In the genomic region with DNA sequence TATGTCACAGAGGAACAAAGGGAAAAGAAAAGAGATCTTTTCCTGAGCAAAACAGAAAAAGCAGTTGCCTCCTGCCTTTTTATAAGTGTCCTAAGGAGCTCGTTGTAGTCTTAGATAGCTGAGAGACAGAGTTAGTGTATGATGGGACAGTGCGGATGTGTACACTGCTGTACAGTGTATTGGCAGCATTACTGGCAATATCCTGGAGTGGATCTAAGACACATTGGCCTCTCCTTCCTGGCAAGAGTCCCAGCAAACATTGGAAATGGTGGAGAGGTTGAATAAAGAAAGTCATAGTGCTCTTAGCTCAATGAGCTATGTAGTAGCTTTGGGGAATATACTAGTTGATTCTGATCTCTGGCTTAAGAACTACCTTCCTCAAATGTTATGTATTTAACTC, we compare ENCODE assay signal across 24 cellular contexts. TPM values are rescaled to one million over a fixed set of nuclear protein-coding genes. Genes with fewer than 3 reads are reported as not detected.
DNase-seq lines count a peak whose midpoint lies in the region; ATAC-seq, FAIRE-seq and TF ChIP-seq lines count a peak whose summit lies in the region.
"Had no signal": no experiment of that assay in that cellular context is flagged by ENCODE, and none has a peak within 500 bp of the region (broad histone marks: within the 10 kb centered on the region; RNA-seq: fewer than 3 reads in every experiment).

No MANE protein-coding gene starts in this region.

- H3K27ac ChIP-seq in mammary epithelial cell (ENCODE audit: insufficient read depth, low read depth, low read length) (no peak overlapping the region), K562 (ENCODE audit: extremely low read depth, low read depth, low read length) (no peak overlapping the region)
- H3K27ac ChIP-seq: BLaER1, GM23248, Peyer's patch had no signal

- no peak for TF ChIP-seq EP300 in K562 (IDR thresholded peaks at IDR 0.05; ENCODE audit: low read length)

- intact Hi-C loops in mammary epithelial cell (cut with micrococcal nuclease) (no loop called here), K562 (cut with micrococcal nuclease) (no loop called here), mucosa of descending colon (cut with DNase I, micrococcal nuclease) (no loop called here)

- in situ Hi-C loops in T47D (cut with HindIII; ENCODE audit: low pct_unique_long_range_greater_than_20kb, low sequenced_read_pairs) (no loop called here), mammary epithelial cell (cut with MboI; ENCODE audit: low sequenced_read_pairs in 2 of 2) (no loop called here), K562 (cut with MboI) (no loop called here)

- TF ChIP-seq CTCF in mammary epithelial cell (conservative IDR thresholded peaks at IDR 0.05 in 1 of 2, IDR thresholded peaks at IDR 0.05 in 1 of 2; ENCODE audit: extremely low read depth in 1 of 2, insufficient read depth in 1 of 2, low read depth in 1 of 2, low read length in 2 of 2), result no peak
- no peak for TF ChIP-seq CTCF in K562 (IDR thresholded peaks at IDR 0.05 in 2 of 3, conservative IDR thresholded peaks at IDR 0.05 in 1 of 3; ENCODE audit: insufficient read depth in 2 of 3, low read depth in 1 of 3, low read length in 3 of 3)
- TF ChIP-seq CTCF in mucosa of descending colon (IDR thresholded peaks at IDR 0.05), result no peak

- H3K79me2 ChIP-seq in mammary epithelial cell (ENCODE audit: insufficient read depth, low read length) (peaks cover 69% of the 10 kb centered on the region), K562 (ENCODE audit: control insufficient read depth, insufficient read depth, low read length) (peaks cover 45% of the 10 kb centered on the region)

- FAIRE-seq in K562 (lab: Jason Lieb, UNC), result no peak
- FAIRE-seq: GM12891, GM18507 had no signal

- H3K4me1 ChIP-seq in mammary epithelial cell (ENCODE audit: insufficient read depth, low read length) (peaks cover 4% of the 10 kb centered on the region), K562 (replicated peaks in 1 of 2; ENCODE audit: control insufficient read depth in 2 of 2, insufficient read depth in 2 of 2, low read length in 2 of 2) (no peaks in the 10 kb centered on the region), mucosa of descending colon (ENCODE audit: low read depth) (no peaks in the 10 kb centered on the region)
- H3K4me1 ChIP-seq: BLaER1, HAP-1, Peyer's patch had no signal

- H3K4me3 ChIP-seq in mammary epithelial cell (replicated peaks in 1 of 3; ENCODE audit: insufficient read depth in 1 of 3, low read depth in 2 of 3, low read length in 3 of 3) (no peak overlapping the region), K562 (no peak overlapping the region), mucosa of descending colon (no peak overlapping the region)
- H3K4me3 ChIP-seq: BLaER1, GM23248, HAP-1, Peyer's patch had no signal

- H3K27me3 ChIP-seq in mammary epithelial cell (ENCODE audit: insufficient read depth, low read length) (no peaks in the 10 kb centered on the region), K562 (ENCODE audit: control insufficient read depth in 2 of 2, insufficient read depth in 2 of 2, low read length in 2 of 2) (no peaks in the 10 kb centered on the region)
- H3K27me3 ChIP-seq: BLaER1, Peyer's patch had no signal

- ATAC-seq in K562, result peak; percentile 11; the same call in 1 of the 3 replicates
- peak; percentile 84 for ATAC-seq in mucosa of descending colon
- ATAC-seq in HG02981 (IDR thresholded peaks at IDR 0.05; ENCODE audit: unreplicated experiment), result no peak

- H3K4me2 ChIP-seq in mammary epithelial cell (ENCODE audit: insufficient read depth, low read depth, low read length) (no peak overlapping the region), K562 (ENCODE audit: insufficient read depth, low read length) (no peak overlapping the region)
- H3K4me2 ChIP-seq: BLaER1 had no signal

- H2AFZ ChIP-seq in mammary epithelial cell (ENCODE audit: low read depth, low read length) (no peak overlapping the region), K562 (ENCODE audit: low read depth, low read length) (no peak overlapping the region)
- H2AFZ ChIP-seq: GM23248 had no signal

- WGBS in mammary epithelial cell (ENCODE audit: low coverage, missing lambda C conversion rate), result 49% methylated on average over 2 of the region's 2 CpGs
- 96% methylated on average over 2 of the region's 2 CpGs for WGBS in K562 (ENCODE audit: insufficient coverage, low coverage, missing lambda C conversion rate)

- dilution Hi-C loops in mammary epithelial cell (cut with HindIII; ENCODE audit: low sequenced_read_pairs), result no loop called here

- POLR2A ChIA-PET in K562 (lab: Yijun Ruan, JAX), result interaction anchor here (0.7 to 2.0 kb wide), 7 partner anchors 9 to 373 kb away, joined by 3 to 10 read pairs (median 4); no protein-coding TSS in a partner anchor

- H3K9me1 ChIP-seq in K562 (ENCODE audit: control insufficient read depth, insufficient read depth, low read length), result no peaks in the 10 kb centered on the region

- peaks cover 65% of the 10 kb centered on the region for H3K36me3 ChIP-seq in mammary epithelial cell (ENCODE audit: insufficient read depth, low read length)
- H3K36me3 ChIP-seq in K562 (ENCODE audit: control insufficient read depth, insufficient read depth, low read length), result peaks cover 94% of the 10 kb centered on the region
- H3K36me3 ChIP-seq in mucosa of descending colon (ENCODE audit: low read depth), result peaks cover 8% of the 10 kb centered on the region

- H3K9ac ChIP-seq in mammary epithelial cell (ENCODE audit: insufficient read depth, low read length) (no peak overlapping the region), K562 (ENCODE audit: insufficient read depth in 1 of 2, low read depth in 2 of 2, low read length in 2 of 2) (no peak overlapping the region)
- H3K9ac ChIP-seq: BLaER1, GM23248 had no signal

- TF ChIP-seq POLR2A in K562 (conservative IDR thresholded peaks at IDR 0.05), result no peak

- BruUV-seq in mammary epithelial cell (replicated peaks; lab: Mats Ljungman, UMichigan) (no TSS peak), K562 (replicated peaks; lab: Mats Ljungman, UMichigan) (no TSS peak)

- DNase-seq in T47D (ENCODE audit: low read depth in 1 of 2, low spot score in 1 of 2), result peak; percentile 14 to 81
- no peak for DNase-seq in mammary epithelial cell
- DNase-seq in NCI-H2029 treated with DMSO at 0.1 percent for 48 hours (lab: John Stamatoyannopoulos, UW), result peak; percentile 51
- no peak for DNase-seq in K562 (ENCODE audit: extremely low read depth in 1 of 4, low spot score in 3 of 4)
- DNase-seq in mucosa of descending colon, result peak in 1 of 3 donors; percentile 47
- no peak for DNase-seq in dedifferentiated amniotic fluid mesenchymal stem cell (ENCODE audit: extremely low spot score)
- no peak for DNase-seq in NCI-H226
- DNase-seq: ACHN; CD4-positive, alpha-beta T cell; COR-L47; DMS 273 treated with DMSO at 0.1 percent for 48 hours; DND-41; GM23248; Karpas-422; NCI-H1694; NCI-H2107; NCI-H510A; NCI-H748 treated with DMSO at 0.1 percent for 48 hours; Peyer's patch had no signal

- H3K9me3 ChIP-seq in mammary epithelial cell (replicated peaks; ENCODE audit: insufficient read depth, low read length) (no peaks in the 10 kb centered on the region), K562 (replicated peaks; ENCODE audit: control insufficient read depth, insufficient read depth, low read depth, low read length) (no peaks in the 10 kb centered on the region), mucosa of descending colon (no peaks in the 10 kb centered on the region)
- H3K9me3 ChIP-seq: BLaER1, HAP-1, Peyer's patch had no signal

- CTCF ChIA-PET in mammary epithelial cell (lab: Charles Lee; ENCODE audit: low non-redundant PET) (no interaction called here), K562 (lab: Yijun Ruan, JAX; ENCODE audit: low intra/inter-chr PET ratio) (no interaction called here)

- H4K20me1 ChIP-seq in mammary epithelial cell (ENCODE audit: insufficient read depth, low read length) (no peaks in the 10 kb centered on the region), K562 (replicated peaks; ENCODE audit: control insufficient read depth, insufficient read depth, low read length) (peaks cover 4% of the 10 kb centered on the region; the same call in 1 of the 2 replicates)

- TF ChIP-seq RAD21 in K562 (CRISPR knock-in tag; conservative IDR thresholded peaks at IDR 0.05 in 1 of 2, IDR thresholded peaks at IDR 0.05 in 1 of 2), result no peak

TF ChIP-seq in K562, 482 proteins besides CTCF, POLR2A, EP300 and RAD21 (continues in another document):
- TF ChIP-seq, protein P1, sequence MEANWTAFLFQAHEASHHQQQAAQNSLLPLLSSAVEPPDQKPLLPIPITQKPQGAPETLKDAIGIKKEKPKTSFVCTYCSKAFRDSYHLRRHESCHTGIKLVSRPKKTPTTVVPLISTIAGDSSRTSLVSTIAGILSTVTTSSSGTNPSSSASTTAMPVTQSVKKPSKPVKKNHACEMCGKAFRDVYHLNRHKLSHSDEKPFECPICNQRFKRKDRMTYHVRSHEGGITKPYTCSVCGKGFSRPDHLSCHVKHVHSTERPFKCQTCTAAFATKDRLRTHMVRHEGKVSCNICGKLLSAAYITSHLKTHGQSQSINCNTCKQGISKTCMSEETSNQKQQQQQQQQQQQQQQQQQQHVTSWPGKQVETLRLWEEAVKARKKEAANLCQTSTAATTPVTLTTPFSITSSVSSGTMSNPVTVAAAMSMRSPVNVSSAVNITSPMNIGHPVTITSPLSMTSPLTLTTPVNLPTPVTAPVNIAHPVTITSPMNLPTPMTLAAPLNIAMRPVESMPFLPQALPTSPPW (CRISPR knock-in tag; IDR thresholded peaks at IDR 0.05), result no peak
- no peak for TF ChIP-seq HDAC8 (tag; IDR thresholded peaks at IDR 0.05)
- no peak for TF ChIP-seq SUPT5H (IDR thresholded peaks at IDR 0.05)
- TF ChIP-seq ZNF274 (IDR thresholded peaks at IDR 0.05; ENCODE audit: borderline replicate concordance, low read depth, low read length), result no peak

RNA-seq across cellular contexts. Expression of a gene that starts 22.7 kb away (rescaled TPM):
- total RNA-seq in mammary epithelial cell, result 100 to 1,000 TPM; 419 to 470 TPM
- polyA plus RNA-seq in mammary epithelial cell, result 609 TPM
- polyA minus RNA-seq in mammary epithelial cell, result 1,008 TPM
- 222 and 446 TPM in 2 replicates for total RNA-seq in K562 (2011; cell fraction: chromatin; rRNA removed; ENCODE audit: low replicate concordance)
- 158 and 190 TPM in 2 replicates for total RNA-seq in K562 (2011; cell fraction: nucleolus; rRNA removed)
- total RNA-seq in K562 (2011; cell fraction: nucleoplasm; rRNA removed), result 225 and 258 TPM in 2 replicates
- 142 and 196 TPM in 2 replicates for total RNA-seq in K562 (2014; rRNA removed)
- total RNA-seq in K562 (2014; rRNA removed; fragmentation: Illumina TruSeq; extraction: Trizol), result 272 and 300 TPM in 2 replicates
- 147 TPM in 2 replicates for total RNA-seq in K562 (2015; rRNA removed; fragmentation: Illumina TruSeq; extraction: Trizol)
- total RNA-seq in K562 (2021), result 270 and 312 TPM in 2 replicates
- polyA plus RNA-seq in K562 (2011; rRNA removed), result 391 and 636 TPM in 2 replicates
- polyA plus RNA-seq in K562 (2011; cell fraction: cytosol; rRNA removed), result 349 and 578 TPM in 2 replicates
- polyA plus RNA-seq in K562 (2011; cell fraction: nucleus; rRNA removed), result 440 and 547 TPM in 2 replicates
- polyA plus RNA-seq in K562 (2012), result 138 and 517 TPM in 2 replicates
- polyA plus RNA-seq in K562 (2014; fragmentation: Illumina TruSeq; extraction: Trizol), result 650 and 769 TPM in 2 replicates
- polyA plus RNA-seq in K562 (2014; fragmentation: Nextera tagmentation; extraction: Ambion mirVana), result 100 to 1,000 TPM; 205 to 227 TPM
- polyA plus RNA-seq in K562 (2014; rRNA removed), result 234 and 319 TPM in 2 replicates
- 421 and 586 TPM in 2 replicates for polyA minus RNA-seq in K562 (2011; rRNA and poly(A)+ RNA removed)
- 264 and 340 TPM in 2 replicates for polyA minus RNA-seq in K562 (2011; cell fraction: cytosol; rRNA and poly(A)+ RNA removed)
- polyA minus RNA-seq in K562 (2011; cell fraction: nucleus; rRNA and poly(A)+ RNA removed), result 178 and 266 TPM in 2 replicates
- total RNA-seq in mucosa of descending colon, result 10 to 100 TPM; 46.2 to 68.6 (median 55.0) TPM

Comparison
In these comparisons a context has a peak if more than half of its experiments do, and no peak if none do; other contexts are left out.
1. DNase-seq: peak in T47D (2 of 2) and NCI-H2029 treated with DMSO at 0.1 percent for 48 hours (single experiment); none in mammary epithelial cell (single experiment), K562 (0 of 4), dedifferentiated amniotic fluid mesenchymal stem cell (single experiment) and NCI-H226 (single experiment).